In genomic region chr1:109669246-109669948, GRCh38 we compare ENCODE assay signal across 12 cellular contexts. TPM values are rescaled to one million over a fixed set of nuclear protein-coding genes. Genes with fewer than 3 reads are reported as not detected.
DNase-seq lines count a peak whose midpoint lies in the region; ATAC-seq and TF ChIP-seq lines count a peak whose summit lies in the region.
"Had no signal": no experiment of that assay in that cellular context is flagged by ENCODE, and none has a peak within 500 bp of the region (broad histone marks: within the 10 kb centered on the region; RNA-seq: fewer than 3 reads in every experiment).

No MANE protein-coding gene starts in this region.

- CTCF ChIA-PET in activated B cell treated with CpG ODN at 0.5 μM for 24 hours (lab: Charles Lee) (interaction anchor here (1.2 to 1.6 kb wide), 2 partner anchors 107 to 315 kb away, joined by 3 to 4 read pairs; partner anchors contain the start of gene AHCYL1), GM10248 (lab: Yijun Ruan, JAX) (interaction anchor here (1.5 to 3.7 kb wide), 4 partner anchors 12 to 316 kb away, joined by 3 to 18 read pairs (median 9); partner anchors contain the start of gene AHCYL1)

- no peaks in the 10 kb centered on the region for H3K27me3 Mint-ChIP-seq in activated B cell treated with CpG ODN at 0.5 μM for 24 hours
- H3K27me3 Mint-ChIP-seq in type B pancreatic cell: no peaks in the 10 kb centered on the region

- H3K4me3 Mint-ChIP-seq in activated B cell treated with CpG ODN at 0.5 μM for 24 hours: peak overlapping the region; percentile 21
- peak overlapping the region; percentile 78 for H3K4me3 Mint-ChIP-seq in type B pancreatic cell

- H3K36me3 Mint-ChIP-seq in activated B cell treated with CpG ODN at 0.5 μM for 24 hours (ENCODE audit: low read depth) (no peaks in the 10 kb centered on the region), type B pancreatic cell (peaks cover 15% of the 10 kb centered on the region)

- intact Hi-C loops in activated B cell treated with CpG ODN at 0.5 μM for 24 hours (cut with micrococcal nuclease): no loop called here

- ATAC-seq in activated B cell treated with CpG ODN at 0.5 μM for 24 hours (ENCODE audit: low read depth) (no peak), HG03045 (IDR thresholded peaks at IDR 0.05; ENCODE audit: unreplicated experiment) (no peak)

- no peak overlapping the region for H3K27ac Mint-ChIP-seq in activated B cell treated with CpG ODN at 0.5 μM for 24 hours
- no peak overlapping the region for H3K27ac Mint-ChIP-seq in type B pancreatic cell

- TF ChIP-seq CTCF in activated B cell treated with CpG ODN at 0.5 μM for 24 hours (IDR thresholded peaks at IDR 0.05): no peak
- TF ChIP-seq CTCF in type B pancreatic cell (conservative IDR thresholded peaks at IDR 0.05): no peak
- TF ChIP-seq CTCF in GM10248 (IDR thresholded peaks at IDR 0.05; ENCODE audit: control extremely low read depth, extremely low read depth, low read depth, missing control alignments): no peak

- H3K4me1 Mint-ChIP-seq in activated B cell treated with CpG ODN at 0.5 μM for 24 hours: peaks cover 21% of the 10 kb centered on the region
- H3K4me1 Mint-ChIP-seq in type B pancreatic cell (ENCODE audit: unreplicated experiment): peaks cover 12% of the 10 kb centered on the region

- POLR2A ChIA-PET in activated B cell treated with CpG ODN at 0.5 μM for 24 hours (lab: Charles Lee): no interaction called here
- POLR2A ChIA-PET in GM10248 (lab: Yijun Ruan, JAX): no interaction called here

- H3K9me3 Mint-ChIP-seq in activated B cell treated with CpG ODN at 0.5 μM for 24 hours: no peaks in the 10 kb centered on the region
- no peaks in the 10 kb centered on the region for H3K9me3 Mint-ChIP-seq in type B pancreatic cell

- DNase-seq in activated gamma-delta T cell treated with Interleukin-2 at 50 U/mL for 16 hours (peak; percentile 10), activated gamma-delta T cell (lab: John Stamatoyannopoulos, UW) (no peak), activated B cell treated with CpG ODN at 0.5 μM for 24 hours (no peak), kidney tubule cell (ENCODE audit: low spot score) (peak; percentile 0), type B pancreatic cell (ENCODE audit: extremely low spot score, unreplicated experiment) (no peak), NCI-H510A (lab: John Stamatoyannopoulos, UW) (no peak), GM10248 (ENCODE audit: extremely low spot score) (no peak)
- DNase-seq: NCI-H2171, PC-9 had no signal

RNA-seq across cellular contexts. Expression of gene GSTM2, which starts 1.5 kb away (rescaled TPM):
- total RNA-seq in activated B cell treated with CpG ODN at 0.5 μM for 24 hours (9.2 and 11.0 TPM in 2 replicates), type B pancreatic cell (ENCODE audit: low replicate concordance) (26.8 and 75.6 TPM in 2 replicates)

RNA-seq across cellular contexts. Expression of gene GSTM4, which starts 13.5 kb away (rescaled TPM):
- total RNA-seq in activated B cell treated with CpG ODN at 0.5 μM for 24 hours (13.1 and 13.7 TPM in 2 replicates), type B pancreatic cell (ENCODE audit: low replicate concordance) (37.5 and 42.2 TPM in 2 replicates)

RNA-seq across cellular contexts. Expression of gene GSTM1, which starts 18.2 kb away (rescaled TPM):
- total RNA-seq in activated B cell treated with CpG ODN at 0.5 μM for 24 hours: 22.2 and 22.4 TPM in 2 replicates
- 6.6 and 37.3 TPM in 2 replicates for total RNA-seq in type B pancreatic cell (ENCODE audit: low replicate concordance)
- total RNA-seq: fibroblast of lung, M059J, PC-9 had no signal

RNA-seq across cellular contexts. Expression of gene GSTM5, which starts 42.7 kb away (rescaled TPM):
- total RNA-seq in activated B cell treated with CpG ODN at 0.5 μM for 24 hours: 0.04 TPM in 1 of 2 replicates, not detected in the other
- total RNA-seq in type B pancreatic cell (ENCODE audit: low replicate concordance): 0.17 and 0.52 TPM in 2 replicates
- total RNA-seq: M059J, PC-9 had no signal

RNA-seq across cellular contexts. Expression of gene AMPD2, which starts 49.8 kb away (rescaled TPM):
- 56.8 and 64.9 TPM in 2 replicates for total RNA-seq in activated B cell treated with CpG ODN at 0.5 μM for 24 hours
- 71.1 and 105 TPM in 2 replicates for total RNA-seq in type B pancreatic cell (ENCODE audit: low replicate concordance)

Comparison
In these comparisons a context has a peak if more than half of its experiments do, and no peak if none do; other contexts are left out.
1. DNase-seq: peak in activated gamma-delta T cell treated with Interleukin-2 at 50 U/mL for 16 hours (single experiment) and kidney tubule cell (single experiment); none in activated gamma-delta T cell (single experiment), activated B cell treated with CpG ODN at 0.5 μM for 24 hours (single experiment), type B pancreatic cell (single experiment), NCI-H510A (single experiment) and GM10248 (single experiment).